ENCODE assay signal across 18 cellular contexts in genomic region chr2:172375247-172375646, GRCh38. TPM values are rescaled to one million over a fixed set of nuclear protein-coding genes. Genes with fewer than 3 reads are reported as not detected.
DNase-seq lines count a peak whose midpoint lies in the region; ATAC-seq and TF ChIP-seq lines count a peak whose summit lies in the region.
"Had no signal": no experiment of that assay in that cellular context is flagged by ENCODE, and none has a peak within 500 bp of the region (broad histone marks: within the 10 kb centered on the region; RNA-seq: fewer than 3 reads in every experiment).

No MANE protein-coding gene starts in this region.

- H3K4me3 ChIP-seq in left ventricle myocardium inferior, result no peak overlapping the region
- no peak overlapping the region for H3K4me3 ChIP-seq in colonic mucosa
- peak overlapping the region in 1 of 3 donors; percentile 30 for H3K4me3 ChIP-seq in right lobe of liver
- H3K4me3 ChIP-seq: thyroid gland had no signal

- 9% methylated on average over 2 of the region's 2 CpGs for WGBS in right lobe of liver (ENCODE audit: insufficient coverage, low coverage, low lambda C conversion rate, missing lambda C conversion rate)

- H3K27ac ChIP-seq in left ventricle myocardium inferior (replicated peaks) (peak overlapping the region; percentile 17), colonic mucosa (peak overlapping the region; percentile 9), right lobe of liver (peak overlapping the region; percentile 79 to 93 (median 83))
- H3K27ac ChIP-seq: C4-2B, thyroid gland, WERI-Rb-1 had no signal

- ATAC-seq in left cardiac atrium (no peak), right lobe of liver (peak; percentile 11 to 79 (median 36)), HG03025 (IDR thresholded peaks at IDR 0.05; ENCODE audit: low FRiP score, unreplicated experiment) (no peak), GM18909 (IDR thresholded peaks at IDR 0.05; ENCODE audit: poor library complexity, unreplicated experiment) (no peak)
- ATAC-seq: naive thymus-derived CD8-positive, alpha-beta T cell; Right ventricle myocardium inferior had no signal

- DNase-seq in left ventricle myocardium inferior, result no peak
- DNase-seq in left cardiac atrium, result no peak
- DNase-seq in colonic mucosa, result no peak
- DNase-seq in right lobe of liver, result no peak
- DNase-seq in islet precursor cell, result no peak
- DNase-seq in iPS-NIHi7 (ENCODE audit: extremely low spot score), result no peak
- DNase-seq: activated CD4-positive, alpha-beta T cell treated with anti-CD3 and anti-CD28 coated beads, Interleukin-2, amount 50 U/mL, for 48 hours; activated naive CD4-positive, alpha-beta T cell; DMS153; naive thymus-derived CD8-positive, alpha-beta T cell; NCI-H1930; NCI-H446; thyroid gland; WERI-Rb-1 had no signal

- peaks cover 35% of the 10 kb centered on the region for H3K4me1 ChIP-seq in left ventricle myocardium inferior
- H3K4me1 ChIP-seq in colonic mucosa, result peaks cover 6% of the 10 kb centered on the region
- H3K4me1 ChIP-seq in right lobe of liver, result peaks cover 0 to 40% (median 17%) of the 10 kb centered on the region in 4 donors

- no peak for TF ChIP-seq POLR2A in right lobe of liver (IDR thresholded peaks at IDR 0.05)

- intact Hi-C loops in left ventricle myocardium inferior (cut with micrococcal nuclease) (no loop called here), left cardiac atrium (cut with DNase I) (no loop called here), colonic mucosa (cut with DNase I) (no loop called here), right lobe of liver (cut with DNase I) (no loop called here)

- H3K9ac ChIP-seq in colonic mucosa (ENCODE audit: low read depth in 2 of 2, low read length in 2 of 2), result no peak overlapping the region

- no peaks in the 10 kb centered on the region for H3K27me3 ChIP-seq in left ventricle myocardium inferior (ENCODE audit: low read depth)
- no peaks in the 10 kb centered on the region for H3K27me3 ChIP-seq in colonic mucosa
- no peaks in the 10 kb centered on the region for H3K27me3 ChIP-seq in right lobe of liver
- H3K27me3 ChIP-seq: thyroid gland had no signal

- H3K36me3 ChIP-seq in left ventricle myocardium inferior (no peaks in the 10 kb centered on the region), colonic mucosa (no peaks in the 10 kb centered on the region), right lobe of liver (no peaks in the 10 kb centered on the region)
- H3K36me3 ChIP-seq: thyroid gland, WERI-Rb-1 had no signal

- TF ChIP-seq CTCF in left ventricle myocardium inferior (IDR thresholded peaks at IDR 0.05; ENCODE audit: borderline replicate concordance) (no peak), colonic mucosa (IDR thresholded peaks at IDR 0.05) (no peak), right lobe of liver (IDR thresholded peaks at IDR 0.05) (no peak)

- H3K9me3 ChIP-seq in left ventricle myocardium inferior (replicated peaks) (peaks cover 4% of the 10 kb centered on the region), colonic mucosa (no peaks in the 10 kb centered on the region), right lobe of liver (no peaks in the 10 kb centered on the region)
- H3K9me3 ChIP-seq: thyroid gland had no signal

RNA-seq across cellular contexts. Expression of gene ITGA6, which starts 52.1 kb away (rescaled TPM):
- total RNA-seq in left ventricle myocardium inferior (42.0 TPM), left cardiac atrium (10 to 100 TPM; 47.0 to 53.3 TPM), colonic mucosa (100 to 1,000 TPM; 174 to 186 TPM), right lobe of liver (10 to 100 TPM; 10.7 to 26.8 (median 17.2) TPM)

Comparison
In these comparisons a context has a peak if more than half of its experiments do, and no peak if none do; other contexts are left out.
1. H3K27ac ChIP-seq: peak in every context shown above with its lines; median percentile 83 in right lobe of liver; 17 in left ventricle myocardium inferior; 9 in colonic mucosa.
2. ATAC-seq: peak in right lobe of liver (4 of 4); none in left cardiac atrium (0 of 2), HG03025 (single experiment) and GM18909 (single experiment).